14 cellular contexts compared by ENCODE assay signal in genomic region chr3:11507719-11508118, GRCh38.
DNase-seq lines count a peak whose midpoint lies in the region; TF ChIP-seq lines count a peak whose summit lies in the region.
"Had no signal": no experiment of that assay in that cellular context is flagged by ENCODE, and none has a peak within 500 bp of the region (broad histone marks: within the 10 kb centered on the region; RNA-seq: fewer than 3 reads in every experiment).

No MANE protein-coding gene starts in this region.

- no peaks in the 10 kb centered on the region for H3K9me2 ChIP-seq in hepatocyte (replicated peaks; ENCODE audit: insufficient read depth)

- DNase-seq in HL-60 (ENCODE audit: low read depth in 1 of 2, low spot score in 1 of 2) (peak in 1 of 2 experiments; percentile 21), adrenal gland (no peak), hepatocyte (ENCODE audit: low spot score) (no peak), inferior parietal cortex (ENCODE audit: extremely low spot score) (no peak), superior temporal gyrus (ENCODE audit: extremely low spot score) (no peak)
- no peak for DNase-seq in effector CD8-positive, alpha-beta T cell (lab: John Stamatoyannopoulos, UW)
- DNase-seq: activated CD4-positive, alpha-beta T cell treated with anti-CD3 and anti-CD28 coated beads for 48 hours; activated gamma-delta T cell; foreskin melanocyte; left colon; NCI-H187 treated with DMSO at 0.1 percent for 48 hours; stimulated activated CD4-positive, alpha-beta T cell treated with anti-CD3 and anti-CD28 coated beads, Interleukin-4, amount 100 ng/mL, for 24 hours had no signal

- intact Hi-C loops in adrenal gland (cut with DNase I), result no loop called here

- H4K20me1 ChIP-seq in hepatocyte (ENCODE audit: insufficient read depth, poor library complexity, severe bottlenecking), result no peaks in the 10 kb centered on the region

- TF ChIP-seq CTCF in HL-60 (IDR thresholded peaks at IDR 0.05; ENCODE audit: insufficient read depth, low read length), result no peak
- TF ChIP-seq CTCF in adrenal gland (IDR thresholded peaks at IDR 0.05), result no peak
- no peak for TF ChIP-seq CTCF in hepatocyte (IDR thresholded peaks at IDR 0.05; ENCODE audit: poor library complexity)

- TF ChIP-seq POLR2A in adrenal gland (IDR thresholded peaks at IDR 0.05), result no peak

- H3K79me2 ChIP-seq in hepatocyte, result no peaks in the 10 kb centered on the region

- H3K36me3 ChIP-seq in adrenal gland (replicated peaks in 1 of 2), result no peaks in the 10 kb centered on the region
- no peaks in the 10 kb centered on the region for H3K36me3 ChIP-seq in hepatocyte (replicated peaks; ENCODE audit: insufficient read depth, low read depth)
- peaks cover 0 to 3% (median 0%) of the 10 kb centered on the region in 5 donors for H3K36me3 ChIP-seq in subcutaneous abdominal adipose tissue (ENCODE audit: control insufficient read depth in 5 of 5, insufficient read depth in 5 of 5, low read length in 5 of 5)
- H3K36me3 ChIP-seq: prostate gland had no signal

- H3K4me3 ChIP-seq in HL-60 (replicated peaks; ENCODE audit: insufficient read depth, low read length) (no peak overlapping the region), adrenal gland (no peak overlapping the region), hepatocyte (no peak overlapping the region), subcutaneous abdominal adipose tissue (ENCODE audit: low read depth in 1 of 5, low read length in 5 of 5) (no peak overlapping the region)
- H3K4me3 ChIP-seq: prostate gland had no signal

- H3K27ac ChIP-seq in HL-60 (replicated peaks), result peak overlapping the region; percentile 30; the same call in 1 of the 2 replicates
- peak overlapping the region in 3 of 5 donors; percentile 42 to 87 (median 78) for H3K27ac ChIP-seq in adrenal gland
- H3K27ac ChIP-seq in hepatocyte, result peak overlapping the region; percentile 78
- peak overlapping the region; percentile 65 for H3K27ac ChIP-seq in subcutaneous abdominal adipose tissue (ENCODE audit: low read depth, low read length)

- H3K4me1 ChIP-seq in adrenal gland (replicated peaks in 1 of 2), result peaks cover 23 to 35% of the 10 kb centered on the region in 2 donors
- peaks cover 28% of the 10 kb centered on the region for H3K4me1 ChIP-seq in hepatocyte (ENCODE audit: insufficient read depth)
- H3K4me1 ChIP-seq in subcutaneous abdominal adipose tissue (ENCODE audit: control insufficient read depth in 5 of 5, insufficient read depth in 5 of 5, low read length in 5 of 5), result peaks cover 4 to 22% (median 21%) of the 10 kb centered on the region in 5 donors

- no peaks in the 10 kb centered on the region for H3K9me3 ChIP-seq in adrenal gland (replicated peaks in 1 of 3)
- no peaks in the 10 kb centered on the region for H3K9me3 ChIP-seq in hepatocyte (ENCODE audit: low read depth)
- no peaks in the 10 kb centered on the region for H3K9me3 ChIP-seq in subcutaneous abdominal adipose tissue (ENCODE audit: control insufficient read depth in 5 of 5, low read length in 5 of 5)
- H3K9me3 ChIP-seq: prostate gland had no signal

- no peak overlapping the region for H3K4me2 ChIP-seq in hepatocyte

- no peak overlapping the region for H2AFZ ChIP-seq in hepatocyte

- no peak overlapping the region for H3K9ac ChIP-seq in subcutaneous abdominal adipose tissue (ENCODE audit: low read length in 5 of 5)

- H3K27me3 ChIP-seq in HL-60 (ENCODE audit: insufficient read depth, poor library complexity, severe bottlenecking), result no peaks in the 10 kb centered on the region
- H3K27me3 ChIP-seq in adrenal gland, result no peaks in the 10 kb centered on the region
- no peaks in the 10 kb centered on the region for H3K27me3 ChIP-seq in hepatocyte
- no peaks in the 10 kb centered on the region for H3K27me3 ChIP-seq in subcutaneous abdominal adipose tissue (ENCODE audit: control insufficient read depth in 5 of 5, insufficient read depth in 4 of 5, low read length in 5 of 5)
